ENCODE assay signal across 8 cellular contexts in the genomic region with DNA sequence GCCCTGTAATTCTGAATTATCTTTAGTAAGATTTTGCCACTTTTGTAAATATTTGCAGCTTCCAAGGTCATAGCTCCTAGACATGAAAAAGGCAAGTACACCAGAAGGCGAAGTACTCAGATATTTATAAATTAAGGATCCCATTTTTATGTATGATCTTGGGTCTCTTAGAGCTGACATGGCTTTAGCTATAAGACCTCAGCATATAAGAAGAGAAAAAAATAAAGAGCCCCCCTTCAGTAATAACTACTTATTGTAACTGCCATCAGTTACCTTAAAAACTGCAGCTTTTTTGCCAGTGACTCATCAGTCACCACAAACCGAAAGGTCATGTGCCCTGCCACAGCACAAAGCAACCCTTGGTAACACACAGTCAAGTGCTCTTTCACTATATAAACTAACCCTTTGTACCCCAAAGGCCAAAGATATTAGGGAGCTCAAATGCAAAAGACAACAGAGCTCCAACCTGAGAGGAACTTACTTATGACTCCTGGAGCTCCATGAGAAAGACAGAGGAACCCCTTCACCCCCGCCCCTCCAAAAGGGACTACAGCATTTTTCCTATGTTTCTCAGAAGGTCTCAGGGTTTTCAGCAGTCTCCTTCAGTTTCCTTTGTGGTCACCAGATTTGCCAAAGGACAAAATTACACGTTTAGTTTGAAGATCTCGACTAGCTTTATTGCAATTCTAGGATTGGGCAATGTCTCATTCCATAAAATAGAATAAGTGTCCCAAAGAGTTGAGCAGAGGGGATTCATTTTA.
DNase-seq lines count a peak whose midpoint lies in the region; ATAC-seq and TF ChIP-seq lines count a peak whose summit lies in the region.

No MANE protein-coding gene starts in this region.

- no peak overlapping the region for H2AFZ ChIP-seq in neuronal stem cell (ENCODE audit: low read length)

- H3K4me1 ChIP-seq in mucosa of descending colon (ENCODE audit: low read depth) (peaks cover 4% of the 10 kb centered on the region), neuronal stem cell (ENCODE audit: control insufficient read depth in 2 of 2, insufficient read depth in 1 of 2, low read depth in 1 of 2, low read length in 2 of 2) (no peaks in the 10 kb centered on the region)

- H3K36me3 ChIP-seq in mucosa of descending colon (ENCODE audit: low read depth), result no peaks in the 10 kb centered on the region
- H3K36me3 ChIP-seq in neuronal stem cell (replicated peaks in 1 of 2; ENCODE audit: control insufficient read depth in 2 of 2, insufficient read depth in 2 of 2, low read length in 2 of 2), result no peaks in the 10 kb centered on the region

- no peak overlapping the region for H3K4ac ChIP-seq in neuronal stem cell (ENCODE audit: low read length)

- no peak for TF ChIP-seq CTCF in mucosa of descending colon (IDR thresholded peaks at IDR 0.05)

- no peak overlapping the region for H2BK15ac ChIP-seq in neuronal stem cell (ENCODE audit: low read length)

- H2AK5ac ChIP-seq in neuronal stem cell (ENCODE audit: low read depth, low read length), result no peak overlapping the region

- H3K9ac ChIP-seq in neuronal stem cell (ENCODE audit: low read depth, low read length, poor library complexity), result no peak overlapping the region

- H4K91ac ChIP-seq in neuronal stem cell (ENCODE audit: low read depth, low read length, poor library complexity), result no peak overlapping the region

- ATAC-seq in GM18505 (IDR thresholded peaks at IDR 0.05; ENCODE audit: unreplicated experiment) (peak; percentile 81), HG02642 (IDR thresholded peaks at IDR 0.05; ENCODE audit: poor library complexity, unreplicated experiment) (peak; percentile 93), mucosa of descending colon (peak; percentile 57)

- no peak overlapping the region for H3K27ac Mint-ChIP-seq in activated T-helper 1 cell treated with anti-CD3 and anti-CD28 coated beads, Interleukin-12 subunit alpha, Interleukin-12 subunit beta, Interleukin-2, Interleukin-4 antibody, amounts not matched to agents 30 ng/mL and 10 ng/mL and 1 ng/mL, durations not matched to agents 14 hours and 24 hours and 36 hours

- no peaks in the 10 kb centered on the region for H3K79me1 ChIP-seq in neuronal stem cell (ENCODE audit: low read depth, low read length)

- intact Hi-C loops in activated T-helper 1 cell treated with anti-CD3 and anti-CD28 coated beads, Interleukin-12 subunit alpha, Interleukin-12 subunit beta, Interleukin-2, Interleukin-4 antibody, amounts not matched to agents 30 ng/mL and 10 ng/mL and 1 ng/mL, durations not matched to agents 14 hours and 24 hours and 36 hours (cut with micrococcal nuclease), result loop anchor here (1.0 to 5.0 kb wide), 6 partner anchors 33 to 254 kb away; a partner anchor contains a TSS
- intact Hi-C loops in mucosa of descending colon (cut with DNase I, micrococcal nuclease), result no loop called here

- H3K14ac ChIP-seq in neuronal stem cell (ENCODE audit: low read length), result no peak overlapping the region

- H3K27ac ChIP-seq in neuronal stem cell (replicated peaks; ENCODE audit: low read length), result no peak overlapping the region

- H3K4me3 ChIP-seq in mucosa of descending colon, result no peak overlapping the region
- no peak overlapping the region for H3K4me3 ChIP-seq in neuronal stem cell (ENCODE audit: low read length in 2 of 2)

- no peaks in the 10 kb centered on the region for H3K27me3 ChIP-seq in neuronal stem cell (ENCODE audit: control insufficient read depth in 3 of 3, insufficient read depth in 3 of 3, low read depth in 1 of 3, low read length in 3 of 3)

- H3K27me3 Mint-ChIP-seq in activated T-helper 1 cell treated with anti-CD3 and anti-CD28 coated beads, Interleukin-12 subunit alpha, Interleukin-12 subunit beta, Interleukin-2, Interleukin-4 antibody, amounts not matched to agents 30 ng/mL and 10 ng/mL and 1 ng/mL, durations not matched to agents 14 hours and 24 hours and 36 hours (ENCODE audit: insufficient read depth), result peaks cover 4% of the 10 kb centered on the region

- H2BK12ac ChIP-seq in neuronal stem cell (ENCODE audit: low read length), result no peak overlapping the region

- H4K8ac ChIP-seq in neuronal stem cell (ENCODE audit: low read depth, low read length), result no peak overlapping the region

- peaks cover 3% of the 10 kb centered on the region for H3K9me3 Mint-ChIP-seq in activated T-helper 1 cell treated with anti-CD3 and anti-CD28 coated beads, Interleukin-12 subunit alpha, Interleukin-12 subunit beta, Interleukin-2, Interleukin-4 antibody, amounts not matched to agents 30 ng/mL and 10 ng/mL and 1 ng/mL, durations not matched to agents 14 hours and 24 hours and 36 hours

- H3K36me3 Mint-ChIP-seq in activated T-helper 1 cell treated with anti-CD3 and anti-CD28 coated beads, Interleukin-12 subunit alpha, Interleukin-12 subunit beta, Interleukin-2, Interleukin-4 antibody, amounts not matched to agents 30 ng/mL and 10 ng/mL and 1 ng/mL, durations not matched to agents 14 hours and 24 hours and 36 hours (ENCODE audit: low read depth), result no peaks in the 10 kb centered on the region

- H3K4me2 ChIP-seq in neuronal stem cell (ENCODE audit: insufficient read depth, low read length, poor library complexity, severe bottlenecking), result no peak overlapping the region

- peak; percentile 83 for DNase-seq in MV-4-11 (lab: John Stamatoyannopoulos, UW)
- peak; percentile 38 for DNase-seq in activated T-helper 1 cell treated with anti-CD3 and anti-CD28 coated beads, Interleukin-12 subunit alpha, Interleukin-12 subunit beta, Interleukin-2, Interleukin-4 antibody, amounts not matched to agents 30 ng/mL and 10 ng/mL and 1 ng/mL, durations not matched to agents 14 hours and 24 hours and 36 hours (ENCODE audit: low spot score)
- DNase-seq in mucosa of descending colon, result peak in 1 of 3 donors; percentile 13
- DNase-seq in neuronal stem cell (ENCODE audit: low spot score), result no peak
- DNase-seq in NCI-H2171 treated with DMSO at 0.1 percent for 48 hours (lab: John Stamatoyannopoulos, UW), result no peak
- no peak for DNase-seq in retina

- H3K23ac ChIP-seq in neuronal stem cell (ENCODE audit: low read depth, low read length, poor library complexity), result no peak overlapping the region

- no peak overlapping the region for H2BK120ac ChIP-seq in neuronal stem cell (ENCODE audit: low read depth, low read length)

- no peaks in the 10 kb centered on the region for H3K9me3 ChIP-seq in mucosa of descending colon
- no peaks in the 10 kb centered on the region for H3K9me3 ChIP-seq in neuronal stem cell (replicated peaks in 1 of 2; ENCODE audit: control insufficient read depth in 2 of 2, insufficient read depth in 1 of 2, low read depth in 1 of 2, low read length in 2 of 2)

- H3K18ac ChIP-seq in neuronal stem cell (ENCODE audit: low read length), result no peak overlapping the region

- peak overlapping the region; percentile 23 for H3K4me3 Mint-ChIP-seq in activated T-helper 1 cell treated with anti-CD3 and anti-CD28 coated beads, Interleukin-12 subunit alpha, Interleukin-12 subunit beta, Interleukin-2, Interleukin-4 antibody, amounts not matched to agents 30 ng/mL and 10 ng/mL and 1 ng/mL, durations not matched to agents 14 hours and 24 hours and 36 hours

- no peak overlapping the region for H2BK5ac ChIP-seq in neuronal stem cell (ENCODE audit: low read length)

- no peak for TF ChIP-seq POLR2A in GM18505 (IDR thresholded peaks at IDR 0.05; ENCODE audit: borderline replicate concordance, extremely low read depth, insufficient read depth, insufficient read length)

- H3K4me1 Mint-ChIP-seq in activated T-helper 1 cell treated with anti-CD3 and anti-CD28 coated beads, Interleukin-12 subunit alpha, Interleukin-12 subunit beta, Interleukin-2, Interleukin-4 antibody, amounts not matched to agents 30 ng/mL and 10 ng/mL and 1 ng/mL, durations not matched to agents 14 hours and 24 hours and 36 hours (ENCODE audit: low read depth), result peaks cover 16% of the 10 kb centered on the region

- no CpG with 5 or more reads among the region's 5 CpGs for whole genome bisulfite sequencing in neuronal stem cell (ENCODE audit: extremely low coverage in 2 of 2, insufficient read length in 2 of 2, insufficient replicate concordance in 1 of 2), 2 donors

Comparison
In these comparisons a context has a peak if more than half of its experiments do, and no peak if none do; other contexts are left out.
1. DNase-seq: peak in MV-4-11 (single experiment) and activated T-helper 1 cell treated with anti-CD3 and anti-CD28 coated beads, Interleukin-12 subunit alpha, Interleukin-12 subunit beta, Interleukin-2, Interleukin-4 antibody, amounts not matched to agents 30 ng/mL and 10 ng/mL and 1 ng/mL, durations not matched to agents 14 hours and 24 hours and 36 hours (single experiment); none in neuronal stem cell (single experiment), NCI-H2171 treated with DMSO at 0.1 percent for 48 hours (single experiment) and retina (single experiment).
2. Peak in every context shown above with its lines, with median percentiles within 50 percentile points of each other: ATAC-seq.